1 cellular context compared by ENCODE assay signal in genomic region chr5:89885670-89886069, GRCh38.
TF ChIP-seq lines count a peak whose summit lies in the region.

No MANE protein-coding gene starts in this region.

TF ChIP-seq in HEK293, 187 proteins besides CTCF, POLR2A, EP300 and RAD21 (continued from another document):
- TF ChIP-seq ZBTB11 (tag by site-specific recombination; conservative IDR thresholded peaks at IDR 0.05; ENCODE audit: low read depth) (peak; percentile 55), ZNF350 (tag by site-specific recombination; IDR thresholded peaks at IDR 0.05) (no peak), ZNF184 (tag by site-specific recombination; IDR thresholded peaks at IDR 0.05) (no peak), ZNF133 (tag by site-specific recombination; IDR thresholded peaks at IDR 0.05) (no peak), ZBTB8A (tag by site-specific recombination; IDR thresholded peaks at IDR 0.05) (peak; percentile 54; the same call in 1 of the 2 replicates), ZNF433 (tag by site-specific recombination; IDR thresholded peaks at IDR 0.05; ENCODE audit: low read depth) (0 out of 2 replicates have a peak, but pooled peaks have one; percentile 22), ZNF426 (tag by site-specific recombination; IDR thresholded peaks at IDR 0.05) (peak; percentile 65), MYNN (tag by site-specific recombination; IDR thresholded peaks at IDR 0.05; ENCODE audit: borderline replicate concordance) (no peak), ZNF140 (tag by site-specific recombination; IDR thresholded peaks at IDR 0.05) (peak; percentile 36; the same call in 1 of the 2 replicates), ZNF510 (tag by site-specific recombination; IDR thresholded peaks at IDR 0.05; ENCODE audit: insufficient replicate concordance) (peak; percentile 38), ZNF175 (tag by site-specific recombination; IDR thresholded peaks at IDR 0.05) (no peak)
- TF ChIP-seq, protein P1, sequence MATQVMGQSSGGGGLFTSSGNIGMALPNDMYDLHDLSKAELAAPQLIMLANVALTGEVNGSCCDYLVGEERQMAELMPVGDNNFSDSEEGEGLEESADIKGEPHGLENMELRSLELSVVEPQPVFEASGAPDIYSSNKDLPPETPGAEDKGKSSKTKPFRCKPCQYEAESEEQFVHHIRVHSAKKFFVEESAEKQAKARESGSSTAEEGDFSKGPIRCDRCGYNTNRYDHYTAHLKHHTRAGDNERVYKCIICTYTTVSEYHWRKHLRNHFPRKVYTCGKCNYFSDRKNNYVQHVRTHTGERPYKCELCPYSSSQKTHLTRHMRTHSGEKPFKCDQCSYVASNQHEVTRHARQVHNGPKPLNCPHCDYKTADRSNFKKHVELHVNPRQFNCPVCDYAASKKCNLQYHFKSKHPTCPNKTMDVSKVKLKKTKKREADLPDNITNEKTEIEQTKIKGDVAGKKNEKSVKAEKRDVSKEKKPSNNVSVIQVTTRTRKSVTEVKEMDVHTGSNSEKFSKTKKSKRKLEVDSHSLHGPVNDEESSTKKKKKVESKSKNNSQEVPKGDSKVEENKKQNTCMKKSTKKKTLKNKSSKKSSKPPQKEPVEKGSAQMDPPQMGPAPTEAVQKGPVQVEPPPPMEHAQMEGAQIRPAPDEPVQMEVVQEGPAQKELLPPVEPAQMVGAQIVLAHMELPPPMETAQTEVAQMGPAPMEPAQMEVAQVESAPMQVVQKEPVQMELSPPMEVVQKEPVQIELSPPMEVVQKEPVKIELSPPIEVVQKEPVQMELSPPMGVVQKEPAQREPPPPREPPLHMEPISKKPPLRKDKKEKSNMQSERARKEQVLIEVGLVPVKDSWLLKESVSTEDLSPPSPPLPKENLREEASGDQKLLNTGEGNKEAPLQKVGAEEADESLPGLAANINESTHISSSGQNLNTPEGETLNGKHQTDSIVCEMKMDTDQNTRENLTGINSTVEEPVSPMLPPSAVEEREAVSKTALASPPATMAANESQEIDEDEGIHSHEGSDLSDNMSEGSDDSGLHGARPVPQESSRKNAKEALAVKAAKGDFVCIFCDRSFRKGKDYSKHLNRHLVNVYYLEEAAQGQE (tag by site-specific recombination; IDR thresholded peaks at IDR 0.05) = 0 out of 2 replicates have a peak, but pooled peaks have one; percentile 39
